Comparison of ENCODE assay signal across 23 cellular contexts in the genomic region with DNA sequence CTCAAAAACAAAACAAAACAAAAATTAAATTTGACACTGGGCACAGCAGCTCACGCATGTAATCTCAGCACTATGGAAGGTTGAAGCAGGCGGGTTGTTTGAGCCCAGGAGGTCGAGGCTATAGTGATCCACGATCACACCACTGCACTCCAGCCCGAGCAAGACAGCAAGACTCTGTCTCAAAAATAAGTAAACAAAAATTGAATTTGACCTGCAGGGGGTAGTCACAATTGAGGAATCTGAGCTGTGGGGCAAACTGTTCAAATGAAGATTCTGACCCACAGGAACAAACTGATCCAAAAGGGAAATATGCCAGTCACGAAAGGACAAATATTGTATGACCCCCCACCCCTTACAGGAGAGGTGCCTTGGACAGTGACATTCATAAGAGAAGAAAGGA. TPM values are rescaled to one million over a fixed set of nuclear protein-coding genes. Genes with fewer than 3 reads are reported as not detected.
DNase-seq lines count a peak whose midpoint lies in the region; ATAC-seq and TF ChIP-seq lines count a peak whose summit lies in the region.
"Had no signal": no experiment of that assay in that cellular context is flagged by ENCODE, and none has a peak within 500 bp of the region (broad histone marks: within the 10 kb centered on the region; RNA-seq: fewer than 3 reads in every experiment).

No MANE protein-coding gene starts in this region.

- H3K4me1 ChIP-seq in psoas muscle = peaks cover 34% of the 10 kb centered on the region
- H3K4me1 ChIP-seq: prostate gland had no signal

- H3K9me3 Mint-ChIP-seq in activated naive CD8-positive, alpha-beta T cell (ENCODE audit: low read depth) = no peaks in the 10 kb centered on the region
- no peaks in the 10 kb centered on the region for H3K9me3 Mint-ChIP-seq in activated naive CD8-positive, alpha-beta T cell treated with anti-CD3 and anti-CD28 coated beads, Interleukin-2, amount 50 U/mL, for 24 hours
- no peaks in the 10 kb centered on the region for H3K9me3 Mint-ChIP-seq in HFFc6
- H3K9me3 Mint-ChIP-seq in type B pancreatic cell = peaks cover 4% of the 10 kb centered on the region
- peaks cover 79% of the 10 kb centered on the region for H3K9me3 Mint-ChIP-seq in nephron progenitor cell

- H3K27me3 ChIP-seq in psoas muscle (ENCODE audit: insufficient read depth in 3 of 3, low read length in 2 of 3) = no peaks in the 10 kb centered on the region
- H3K27me3 ChIP-seq: upper lobe of left lung had no signal

- WGBS in psoas muscle, 3 donors = 79 to 90% (median 85%) methylated on average over 6 of the region's 6 CpGs

- H3K27ac Mint-ChIP-seq in activated naive CD8-positive, alpha-beta T cell = peak overlapping the region; percentile 77
- H3K27ac Mint-ChIP-seq in activated naive CD8-positive, alpha-beta T cell treated with anti-CD3 and anti-CD28 coated beads, Interleukin-2, amount 50 U/mL, for 24 hours = no peak overlapping the region
- peak overlapping the region; percentile 30; the same call in 1 of the 2 replicates for H3K27ac Mint-ChIP-seq in HFFc6
- H3K27ac Mint-ChIP-seq in type B pancreatic cell = peak overlapping the region; percentile 51
- no peak overlapping the region for H3K27ac Mint-ChIP-seq in nephron progenitor cell

- H3K4me3 Mint-ChIP-seq in activated naive CD8-positive, alpha-beta T cell = no peak overlapping the region
- H3K4me3 Mint-ChIP-seq in activated naive CD8-positive, alpha-beta T cell treated with anti-CD3 and anti-CD28 coated beads, Interleukin-2, amount 50 U/mL, for 24 hours = no peak overlapping the region
- no peak overlapping the region for H3K4me3 Mint-ChIP-seq in HFFc6
- no peak overlapping the region for H3K4me3 Mint-ChIP-seq in type B pancreatic cell
- H3K4me3 Mint-ChIP-seq in nephron progenitor cell = no peak overlapping the region

- H3K27ac ChIP-seq in epithelial cell of prostate (peak overlapping the region; percentile 82), psoas muscle (no peak overlapping the region)
- H3K27ac ChIP-seq: lower lobe of right lung, prostate gland, upper lobe of left lung, WERI-Rb-1 had no signal

- H3K4me3 ChIP-seq in psoas muscle = no peak overlapping the region
- H3K4me3 ChIP-seq: lower lobe of right lung, prostate gland, upper lobe of left lung had no signal

- H3K36me3 ChIP-seq in psoas muscle (ENCODE audit: insufficient read depth in 1 of 2, low read depth in 1 of 2) = no peaks in the 10 kb centered on the region
- H3K36me3 ChIP-seq: lower lobe of right lung, prostate gland, upper lobe of left lung, WERI-Rb-1 had no signal

- no peak for ATAC-seq in activated naive CD8-positive, alpha-beta T cell treated with anti-CD3 and anti-CD28 coated beads, Interleukin-2, amount 50 U/mL, for 24 hours
- no peak for ATAC-seq in psoas muscle

- peaks cover 65% of the 10 kb centered on the region for H3K4me1 Mint-ChIP-seq in activated naive CD8-positive, alpha-beta T cell (ENCODE audit: low read depth)
- peaks cover 61% of the 10 kb centered on the region for H3K4me1 Mint-ChIP-seq in activated naive CD8-positive, alpha-beta T cell treated with anti-CD3 and anti-CD28 coated beads, Interleukin-2, amount 50 U/mL, for 24 hours
- H3K4me1 Mint-ChIP-seq in HFFc6 (ENCODE audit: low read depth) = peaks cover 47% of the 10 kb centered on the region
- H3K4me1 Mint-ChIP-seq in type B pancreatic cell (ENCODE audit: unreplicated experiment) = peaks cover 26% of the 10 kb centered on the region
- no peaks in the 10 kb centered on the region for H3K4me1 Mint-ChIP-seq in nephron progenitor cell

- H3K9me3 ChIP-seq in psoas muscle = no peaks in the 10 kb centered on the region
- H3K9me3 ChIP-seq: lower lobe of right lung, prostate gland, SK-N-SH, upper lobe of left lung had no signal

- H3K36me3 Mint-ChIP-seq in activated naive CD8-positive, alpha-beta T cell = peaks cover 4% of the 10 kb centered on the region
- peaks cover 18% of the 10 kb centered on the region for H3K36me3 Mint-ChIP-seq in activated naive CD8-positive, alpha-beta T cell treated with anti-CD3 and anti-CD28 coated beads, Interleukin-2, amount 50 U/mL, for 24 hours (ENCODE audit: low read depth)
- peaks cover 27% of the 10 kb centered on the region for H3K36me3 Mint-ChIP-seq in HFFc6 (ENCODE audit: low read depth)
- H3K36me3 Mint-ChIP-seq in type B pancreatic cell = peaks cover 22% of the 10 kb centered on the region
- H3K36me3 Mint-ChIP-seq in nephron progenitor cell (ENCODE audit: low read depth) = peaks cover 80% of the 10 kb centered on the region

- H3K27me3 Mint-ChIP-seq in activated naive CD8-positive, alpha-beta T cell = no peaks in the 10 kb centered on the region
- H3K27me3 Mint-ChIP-seq in activated naive CD8-positive, alpha-beta T cell treated with anti-CD3 and anti-CD28 coated beads, Interleukin-2, amount 50 U/mL, for 24 hours = no peaks in the 10 kb centered on the region
- H3K27me3 Mint-ChIP-seq in HFFc6 (ENCODE audit: insufficient read depth) (no peaks in the 10 kb centered on the region; the same call in 1 of the 2 replicates), type B pancreatic cell (no peaks in the 10 kb centered on the region), nephron progenitor cell (ENCODE audit: low read depth, poor library complexity) (no peaks in the 10 kb centered on the region)

- TF ChIP-seq CTCF in HFFc6 (IDR thresholded peaks at IDR 0.05) (peak; percentile 25; the same call in 1 of the 2 replicates), type B pancreatic cell (conservative IDR thresholded peaks at IDR 0.05) (no peak), nephron progenitor cell (IDR thresholded peaks at IDR 0.05) (no peak), psoas muscle (IDR thresholded peaks at IDR 0.05) (no peak)

- DNase-seq in activated naive CD8-positive, alpha-beta T cell treated with anti-CD3 and anti-CD28 coated beads, Interleukin-2, amount 50 U/mL, for 24 hours = no peak
- DNase-seq in HFFc6 (no peak), epithelial cell of prostate (ENCODE audit: low read depth, low spot score) (no peak), type B pancreatic cell (ENCODE audit: extremely low spot score, unreplicated experiment) (no peak), nephron progenitor cell (no peak), psoas muscle (no peak), NCI-H2171 treated with DMSO at 0.1 percent for 48 hours (lab: John Stamatoyannopoulos, UW) (no peak)
- DNase-seq: activated gamma-delta T cell treated with Interleukin-2 at 50 U/mL for 16 hours; activated T-cell treated with anti-CD3 and anti-CD28 coated beads for 4 hours; cortex of kidney; H7; islet precursor cell; lower lobe of right lung; NCI-H1105; NCI-H1930; NCI-H2227 treated with DMSO at 0.1 percent for 48 hours; RPMI8226; SK-N-SH; stimulated activated CD8-positive, alpha-beta memory T cell treated with anti-CD3 and anti-CD28 coated beads, Interleukin-4, amount 100 ng/mL, for 48 hours; upper lobe of left lung; WERI-Rb-1 had no signal

- intact Hi-C loops in psoas muscle (cut with DNase I) = no loop called here

RNA-seq across cellular contexts. Expression of gene ANKRD11, which starts 29.8 kb away (rescaled TPM):
- 100 to 1,000 TPM; 110 to 120 (median 116) TPM for total RNA-seq in HFFc6 (2021; fragmentation: NEBNext Ultra II Directional; extraction: Animal tissue kit (Norgen Biotek cat#: 25700))
- 153 and 155 TPM in 2 replicates for total RNA-seq in type B pancreatic cell (ENCODE audit: low replicate concordance)
- total RNA-seq in psoas muscle = 10 to 100 TPM; 52.3 to 72.8 (median 63.8) TPM
- polyA plus RNA-seq in psoas muscle = 10 to 100 TPM; 22.3 to 57.9 (median 43.3) TPM

RNA-seq across cellular contexts. Expression of gene SPG7, which starts 47.6 kb away (rescaled TPM):
- 10 to 100 TPM; 81.5 to 97.0 (median 89.6) TPM for total RNA-seq in HFFc6 (2021; fragmentation: NEBNext Ultra II Directional; extraction: Animal tissue kit (Norgen Biotek cat#: 25700))
- total RNA-seq in type B pancreatic cell (ENCODE audit: low replicate concordance) = 120 and 129 TPM in 2 replicates
- 10 to 100 TPM; 66.8 to 92.3 (median 87.3) TPM for total RNA-seq in psoas muscle
- polyA plus RNA-seq in psoas muscle = 10 to 100 TPM; 57.5 to 95.3 (median 79.3) TPM

Comparison
In these comparisons a context has a peak if more than half of its experiments do, and no peak if none do; other contexts are left out.
1. H3K27ac Mint-ChIP-seq: peak in activated naive CD8-positive, alpha-beta T cell (single experiment), HFFc6 (single experiment) and type B pancreatic cell (single experiment); none in activated naive CD8-positive, alpha-beta T cell treated with anti-CD3 and anti-CD28 coated beads, Interleukin-2, amount 50 U/mL, for 24 hours (single experiment) and nephron progenitor cell (single experiment).